In the genomic region with DNA sequence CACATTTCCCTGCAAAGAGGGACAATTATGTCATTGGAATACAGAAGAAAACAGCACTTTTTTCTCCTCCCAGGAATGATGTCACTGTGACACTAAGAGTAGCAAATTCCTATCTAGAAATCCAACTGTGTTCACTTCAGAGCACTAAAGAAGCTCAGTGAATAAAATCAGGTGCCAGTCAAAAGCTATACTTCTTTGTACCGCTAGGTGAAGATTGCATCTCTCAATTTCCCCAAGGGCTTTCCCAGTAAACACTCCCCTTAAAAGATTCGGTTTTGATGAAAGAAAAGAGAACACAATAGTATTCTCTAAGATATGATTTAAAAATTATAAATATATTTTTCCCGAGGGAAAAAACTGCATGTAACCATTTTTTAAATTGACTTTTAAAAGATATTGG, we compare ENCODE assay signal across 11 cellular contexts.
DNase-seq lines count a peak whose midpoint lies in the region; ATAC-seq, FAIRE-seq and TF ChIP-seq lines count a peak whose summit lies in the region.
"Had no signal": no experiment of that assay in that cellular context is flagged by ENCODE, and none has a peak within 500 bp of the region (broad histone marks: within the 10 kb centered on the region; RNA-seq: fewer than 3 reads in every experiment).

No MANE protein-coding gene starts in this region.

- no peaks in the 10 kb centered on the region for H3K9me1 ChIP-seq in endothelial cell of umbilical vein (replicated peaks; ENCODE audit: control insufficient read depth, extremely low read depth, insufficient read depth, low read length)

- H3K4me2 ChIP-seq in A549 (no peak overlapping the region), endothelial cell of umbilical vein (ENCODE audit: insufficient read depth, low read length) (no peak overlapping the region)

- H3K9me3 ChIP-seq in A549: no peaks in the 10 kb centered on the region
- H3K9me3 ChIP-seq in endothelial cell of umbilical vein (replicated peaks; ENCODE audit: control insufficient read depth, insufficient read depth, low read length): no peaks in the 10 kb centered on the region
- H3K9me3 ChIP-seq in gastroesophageal sphincter: no peaks in the 10 kb centered on the region

- in situ Hi-C loops in GM13977 (cut with MboI; ENCODE audit: low pct_unique_long_range_greater_than_20kb, low sequenced_read_pairs, unreplicated experiment): no loop called here

- DNase-seq in A549 (ENCODE audit: low read depth in 1 of 2, low spot score in 1 of 2) (peak; percentile 17 to 26), GM13977 (ENCODE audit: low spot score) (peak; percentile 25), NCI-H69 (lab: John Stamatoyannopoulos, UW) (peak; percentile 41), endothelial cell of umbilical vein (ENCODE audit: low read depth, low spot score) (peak; percentile 2), NCI-H1105 treated with DMSO at 0.1 percent for 48 hours (lab: John Stamatoyannopoulos, UW) (no peak)
- no peak for DNase-seq in stimulated activated CD4-positive, alpha-beta T cell treated with anti-CD3 and anti-CD28 coated beads, Interleukin-15, amount 100 ng/mL, for 24 hours
- DNase-seq: DMS79, NCI-H187 had no signal

- no peaks in the 10 kb centered on the region for H4K20me1 ChIP-seq in endothelial cell of umbilical vein (replicated peaks; ENCODE audit: control insufficient read depth, extremely low read depth, insufficient read depth, low read length)

- POLR2A ChIA-PET in A549 (lab: Yijun Ruan, JAX) (no interaction called here), endothelial cell of umbilical vein (lab: Charles Lee) (no interaction called here)

- TF ChIP-seq POLR2A in A549 (IDR thresholded peaks at IDR 0.05; ENCODE audit: low read length) (no peak), endothelial cell of umbilical vein (IDR thresholded peaks at IDR 0.05; ENCODE audit: low read depth, low read length) (no peak), gastroesophageal sphincter (IDR thresholded peaks at IDR 0.05) (no peak)

- dilution Hi-C loops in endothelial cell of umbilical vein (cut with MboI; ENCODE audit: extremely low pct_ligation_motif_present, low sequenced_read_pairs): no loop called here

- no TSS peak for BruUV-seq in endothelial cell of umbilical vein (replicated peaks; lab: Mats Ljungman, UMichigan)

- no peak overlapping the region for H3K27ac ChIP-seq in A549
- no peak overlapping the region for H3K27ac ChIP-seq in endothelial cell of umbilical vein (ENCODE audit: insufficient read depth, low read depth, low read length)
- no peak overlapping the region for H3K27ac ChIP-seq in gastroesophageal sphincter

- ATAC-seq in A549: peak in 1 of 2 experiments; percentile 66; a peak in 2 of 6 replicates
- ATAC-seq in gastroesophageal sphincter: no peak
- ATAC-seq in GM19467 (IDR thresholded peaks at IDR 0.05; ENCODE audit: unreplicated experiment): no peak
- ATAC-seq: stimulated activated memory B cell treated with anti-CD40 and anti-IgM and Interleukin-4, amounts not matched to agents 10 μg/mL and 1 μg/mL and 100 μg/mL, for 72 hours had no signal

- no peak overlapping the region for H2AFZ ChIP-seq in endothelial cell of umbilical vein (ENCODE audit: low read depth, low read length)

- intact Hi-C loops in endothelial cell of umbilical vein (cut with micrococcal nuclease): no loop called here

- no peaks in the 10 kb centered on the region for H3K27me3 ChIP-seq in endothelial cell of umbilical vein (ENCODE audit: control insufficient read depth in 2 of 2, insufficient read depth in 2 of 2, low read length in 2 of 2)
- no peaks in the 10 kb centered on the region for H3K27me3 ChIP-seq in gastroesophageal sphincter

- H3K4me1 ChIP-seq in A549 (no peaks in the 10 kb centered on the region; the same call in 2 of the 3 replicates), endothelial cell of umbilical vein (ENCODE audit: control insufficient read depth, extremely low read depth, insufficient read depth, low read length) (peaks cover 2% of the 10 kb centered on the region), gastroesophageal sphincter (no peaks in the 10 kb centered on the region)

- TF ChIP-seq RAD21 in A549 (conservative IDR thresholded peaks at IDR 0.05 in 1 of 2, IDR thresholded peaks at IDR 0.05 in 1 of 2): peak in 1 of 2 experiments; percentile 29; a peak in 2 of 5 replicates

- no peaks in the 10 kb centered on the region for H3K79me2 ChIP-seq in endothelial cell of umbilical vein (ENCODE audit: control insufficient read depth, insufficient read depth, low read length)

- H3K9ac ChIP-seq in endothelial cell of umbilical vein (replicated peaks; ENCODE audit: extremely low read depth, insufficient read depth, low read length): no peak overlapping the region

- TF ChIP-seq EP300 in A549 (IDR thresholded peaks at IDR 0.05) (no peak), gastroesophageal sphincter (IDR thresholded peaks at IDR 0.05) (no peak)

- CTCF ChIA-PET in A549 (lab: Yijun Ruan, JAX) (interaction anchor here (1.1 to 5.4 kb wide), 8 partner anchors 11 to 535 kb away, joined by 3 to 58 read pairs (median 6); no protein-coding TSS in a partner anchor), endothelial cell of umbilical vein (lab: Charles Lee) (interaction anchor here (0.8 to 4.8 kb wide), 16 partner anchors 8 to 536 kb away, joined by 3 to 103 read pairs (median 4); no protein-coding TSS in a partner anchor)

- TF ChIP-seq CTCF in A549 (IDR thresholded peaks at IDR 0.05) (peak; percentile 30; the same call in 2 of the 3 replicates), GM13977 (IDR thresholded peaks at IDR 0.05; ENCODE audit: extremely low read depth, insufficient read depth, missing control alignments) (peak; percentile 29), endothelial cell of umbilical vein (IDR thresholded peaks at IDR 0.05; ENCODE audit: extremely low read depth in 1 of 2, insufficient read depth in 1 of 2, low read depth in 1 of 2, low read length in 2 of 2) (peak; percentile 9 to 17), gastroesophageal sphincter (IDR thresholded peaks at IDR 0.05) (no peak)

- FAIRE-seq in A549 (lab: Jason Lieb, UNC) (peak; percentile 23), endothelial cell of umbilical vein (lab: Jason Lieb, UNC) (no peak)

- no peak overlapping the region for H3K4me3 ChIP-seq in A549
- no peak overlapping the region for H3K4me3 ChIP-seq in endothelial cell of umbilical vein (replicated peaks in 1 of 3; ENCODE audit: insufficient read depth in 1 of 3, low read depth in 1 of 3, low read length in 3 of 3)
- no peak overlapping the region for H3K4me3 ChIP-seq in gastroesophageal sphincter

- H3K36me3 ChIP-seq in endothelial cell of umbilical vein (ENCODE audit: control insufficient read depth in 2 of 2, extremely low read depth in 1 of 2, insufficient read depth in 2 of 2, low read length in 2 of 2) (no peaks in the 10 kb centered on the region), gastroesophageal sphincter (no peaks in the 10 kb centered on the region)

- WGBS in A549 (ENCODE audit: missing lambda C conversion rate): 10% methylated on average over 3 of the region's 3 CpGs
- WGBS in gastroesophageal sphincter (ENCODE audit: low coverage in 1 of 2), 2 donors: 50 to 79% methylated on average over 2 to 3 of the region's 3 CpGs

TF ChIP-seq in A549, 52 proteins besides CTCF, POLR2A, EP300 and RAD21 (continues in another document):
- TF ChIP-seq HEYL (CRISPR knock-in tag; IDR thresholded peaks at IDR 0.05) (no peak), ESRRA (IDR thresholded peaks at IDR 0.05; ENCODE audit: borderline replicate concordance, low read length) (no peak), RARB (CRISPR knock-in tag; IDR thresholded peaks at IDR 0.05) (no peak), HOXA7 (CRISPR knock-in tag; IDR thresholded peaks at IDR 0.05) (no peak), EHMT2 (IDR thresholded peaks at IDR 0.05; ENCODE audit: low read depth) (no peak), HDAC2 (IDR thresholded peaks at IDR 0.05) (no peak), MAZ (IDR thresholded peaks at IDR 0.05; ENCODE audit: borderline replicate concordance, low read depth, low read length) (no peak), NFE2L2 (conservative IDR thresholded peaks at IDR 0.05; ENCODE audit: low read length) (no peak), MYC (IDR thresholded peaks at IDR 0.05; ENCODE audit: borderline replicate concordance, low read length) (no peak)
- TF ChIP-seq, protein P1, sequence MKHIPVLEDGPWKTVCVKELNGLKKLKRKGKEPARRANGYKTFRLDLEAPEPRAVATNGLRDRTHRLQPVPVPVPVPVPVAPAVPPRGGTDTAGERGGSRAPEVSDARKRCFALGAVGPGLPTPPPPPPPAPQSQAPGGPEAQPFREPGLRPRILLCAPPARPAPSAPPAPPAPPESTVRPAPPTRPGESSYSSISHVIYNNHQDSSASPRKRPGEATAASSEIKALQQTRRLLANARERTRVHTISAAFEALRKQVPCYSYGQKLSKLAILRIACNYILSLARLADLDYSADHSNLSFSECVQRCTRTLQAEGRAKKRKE (CRISPR knock-in tag; IDR thresholded peaks at IDR 0.05; ENCODE audit: low read depth): no peak

TF ChIP-seq in endothelial cell of umbilical vein, 7 proteins besides CTCF, POLR2A, EP300 and RAD21:
- no peak for TF ChIP-seq JUN (IDR thresholded peaks at IDR 0.05; ENCODE audit: borderline replicate concordance, insufficient read depth, insufficient read length, low read depth)
- no peak for TF ChIP-seq EZH2 (IDR thresholded peaks at IDR 0.05; ENCODE audit: borderline replicate concordance, low read depth, low read length, severe bottlenecking)
- no peak for TF ChIP-seq GATA2 (IDR thresholded peaks at IDR 0.05; ENCODE audit: insufficient read depth, insufficient read length, low read depth, low read length)
- TF ChIP-seq, protein P2, sequence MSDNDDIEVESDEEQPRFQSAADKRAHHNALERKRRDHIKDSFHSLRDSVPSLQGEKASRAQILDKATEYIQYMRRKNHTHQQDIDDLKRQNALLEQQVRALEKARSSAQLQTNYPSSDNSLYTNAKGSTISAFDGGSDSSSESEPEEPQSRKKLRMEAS (IDR thresholded peaks at IDR 0.05; ENCODE audit: insufficient read depth, insufficient read length): no peak
- no peak for TF ChIP-seq MYC (IDR thresholded peaks at IDR 0.05; ENCODE audit: low read depth, low read length)
- TF ChIP-seq FOS (IDR thresholded peaks at IDR 0.05; ENCODE audit: borderline replicate concordance, insufficient read depth, low read length): no peak
- no peak for TF ChIP-seq POLR2AphosphoS5 (IDR thresholded peaks at IDR 0.05; ENCODE audit: insufficient read depth, low read depth, low read length)

Comparison
In these comparisons a context has a peak if more than half of its experiments do, and no peak if none do; other contexts are left out.
1. DNase-seq: peak in A549 (2 of 2), GM13977 (single experiment), NCI-H69 (single experiment) and endothelial cell of umbilical vein (single experiment); none in stimulated activated CD4-positive, alpha-beta T cell treated with anti-CD3 and anti-CD28 coated beads, Interleukin-15, amount 100 ng/mL, for 24 hours (single experiment) and NCI-H1105 treated with DMSO at 0.1 percent for 48 hours (single experiment).
2. CTCF ChIP-seq: peak in A549 (single experiment), GM13977 (single experiment) and endothelial cell of umbilical vein (2 of 2); none in gastroesophageal sphincter (0 of 4).